In the genomic region with DNA sequence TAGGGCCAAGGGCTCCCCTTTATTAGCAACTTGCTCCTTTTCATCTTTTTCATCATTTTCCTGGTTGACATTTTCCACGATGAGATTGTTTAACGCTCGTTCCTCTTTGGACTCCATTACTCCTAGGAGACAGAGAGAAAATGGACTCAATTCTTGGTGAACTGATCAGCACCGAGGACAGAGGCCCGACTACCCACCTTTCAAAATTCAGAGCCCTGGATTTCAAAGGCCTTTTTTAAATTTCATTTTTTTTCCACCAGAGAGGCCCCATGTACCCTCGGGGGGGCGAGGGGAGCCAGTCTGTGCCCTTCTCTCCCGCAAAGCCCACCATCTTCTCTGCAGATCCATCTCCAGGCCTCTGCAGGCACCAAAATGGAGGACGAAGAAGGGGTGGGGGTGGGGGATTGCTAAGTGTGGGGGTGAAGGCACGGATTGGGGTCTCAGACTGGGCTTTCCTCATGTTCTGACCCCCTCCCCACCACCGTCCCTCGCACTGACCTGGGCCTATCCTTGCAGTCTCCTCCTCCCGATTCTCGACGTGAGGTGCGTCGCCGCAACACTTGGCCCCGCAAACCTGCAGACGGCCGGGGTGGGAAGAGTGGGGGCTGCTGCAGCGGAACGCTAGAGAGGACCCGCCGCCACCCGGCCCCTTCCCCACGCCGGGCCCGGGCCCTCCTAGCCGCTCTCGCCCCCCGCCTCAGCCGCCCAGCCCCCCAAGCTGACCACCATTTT, we compare ENCODE assay signal across 8 cellular contexts. TPM values are rescaled to one million over a fixed set of nuclear protein-coding genes. Genes with fewer than 3 reads are reported as not detected.
A peak's percentile ranks its signal among the peaks of the same experiment; 100 is the strongest.
DNase-seq lines count a peak whose midpoint lies in the region; ATAC-seq and TF ChIP-seq lines count a peak whose summit lies in the region.

No MANE protein-coding gene starts in this region.

- no peaks in the 10 kb centered on the region for H3K9me2 ChIP-seq in hepatocyte (replicated peaks; ENCODE audit: insufficient read depth)

- H3K36me3 ChIP-seq in hepatocyte (replicated peaks; ENCODE audit: insufficient read depth, low read depth) = no peaks in the 10 kb centered on the region
- H3K36me3 ChIP-seq in smooth muscle cell (ENCODE audit: low read depth) = no peaks in the 10 kb centered on the region

- CTCF ChIA-PET in WTC11 (lab: Charles Lee) = no interaction called here

- H3K4me1 Mint-ChIP-seq in WTC11 = peaks cover 4% of the 10 kb centered on the region; the same call in 1 of the 2 replicates

- peak overlapping the region; percentile 72 for H3K4me3 Mint-ChIP-seq in WTC11

- H3K9ac ChIP-seq in smooth muscle cell (ENCODE audit: low read depth) = peak overlapping the region; percentile 66

- H3K4me2 ChIP-seq in hepatocyte (peak overlapping the region; percentile 71), smooth muscle cell (peak overlapping the region; percentile 85)

- H2AFZ ChIP-seq in hepatocyte (peak overlapping the region; percentile 63), smooth muscle cell (ENCODE audit: low read depth) (peak overlapping the region; percentile 81)

- H4K20me1 ChIP-seq in hepatocyte (ENCODE audit: insufficient read depth, poor library complexity, severe bottlenecking) (no peaks in the 10 kb centered on the region), smooth muscle cell (ENCODE audit: low read depth) (no peaks in the 10 kb centered on the region)

- POLR2A ChIA-PET in WTC11 (lab: Charles Lee) = interaction anchor here (0.7 to 1.6 kb wide), 2 partner anchors 55 to 95 kb away, joined by 3 to 5 read pairs; partner anchors contain the start of gene TCEAL8

- peak; percentile 18 for ATAC-seq in WTC11
- no peak for ATAC-seq in HG03175 (IDR thresholded peaks at IDR 0.05; ENCODE audit: unreplicated experiment)

- 54% methylated on average over 23 of the region's 33 CpGs for WGBS in hepatocyte (ENCODE audit: low lambda C conversion rate, missing lambda C conversion rate)
- WGBS in smooth muscle cell (ENCODE audit: low lambda C conversion rate) = 59% methylated on average over 23 of the region's 33 CpGs

- H3K4me1 ChIP-seq in hepatocyte (ENCODE audit: insufficient read depth) (no peaks in the 10 kb centered on the region), smooth muscle cell (ENCODE audit: low read depth) (no peaks in the 10 kb centered on the region)

- no peaks in the 10 kb centered on the region for H3K9me3 Mint-ChIP-seq in WTC11

- no peak for TF ChIP-seq CTCF in WTC11 (IDR thresholded peaks at IDR 0.05)
- TF ChIP-seq CTCF in hepatocyte (IDR thresholded peaks at IDR 0.05; ENCODE audit: poor library complexity) = no peak
- TF ChIP-seq CTCF in smooth muscle cell (IDR thresholded peaks at IDR 0.05; ENCODE audit: borderline replicate concordance, insufficient read depth, poor library complexity, severe bottlenecking) = no peak

- H3F3A ChIP-seq in smooth muscle cell (ENCODE audit: low read depth) = no peaks in the 10 kb centered on the region

- H3K27ac ChIP-seq in hepatocyte (no peak overlapping the region), smooth muscle cell (ENCODE audit: low read depth) (no peak overlapping the region)

- H3K27me3 ChIP-seq in hepatocyte (no peaks in the 10 kb centered on the region), smooth muscle cell (ENCODE audit: low read depth) (no peaks in the 10 kb centered on the region)

- no peaks in the 10 kb centered on the region for H3K36me3 Mint-ChIP-seq in WTC11

- no peaks in the 10 kb centered on the region for H3K79me2 ChIP-seq in hepatocyte
- H3K79me2 ChIP-seq in smooth muscle cell (ENCODE audit: low read depth) = no peaks in the 10 kb centered on the region

- peaks cover 17% of the 10 kb centered on the region for H3K27me3 Mint-ChIP-seq in WTC11 (ENCODE audit: low read depth)

- DNase-seq in NCI-H146 (lab: John Stamatoyannopoulos, UW) = peak; percentile 19
- DNase-seq in NCI-H146 treated with DMSO at 0.1 percent for 48 hours (lab: John Stamatoyannopoulos, UW; ENCODE audit: unreplicated experiment) = no peak
- peak; percentile 10 for DNase-seq in WTC11 (ENCODE audit: low spot score)
- peak; percentile 3 for DNase-seq in hepatocyte (ENCODE audit: low spot score)
- no peak for DNase-seq in smooth muscle cell (lab: John Stamatoyannopoulos, UW; ENCODE audit: unreplicated experiment)
- DNase-seq in medulla oblongata (ENCODE audit: extremely low spot score) = no peak
- no peak for DNase-seq in T1000 (lab: John Stamatoyannopoulos, UW)

- no peaks in the 10 kb centered on the region for H3K9me3 ChIP-seq in hepatocyte (ENCODE audit: low read depth)
- no peaks in the 10 kb centered on the region for H3K9me3 ChIP-seq in smooth muscle cell (replicated peaks; ENCODE audit: low read depth)

- H3K4me3 ChIP-seq in hepatocyte = peak overlapping the region; percentile 58
- H3K4me3 ChIP-seq in smooth muscle cell = peak overlapping the region; percentile 62

- H3K27ac Mint-ChIP-seq in WTC11 = no peak overlapping the region

TF ChIP-seq in WTC11, 78 proteins besides CTCF, POLR2A, EP300 and RAD21 (continues in another document):
- TF ChIP-seq SMAD3 (CRISPR knock-in tag; IDR thresholded peaks at IDR 0.05; ENCODE audit: borderline replicate concordance) = no peak
- no peak for TF ChIP-seq ATF1 (CRISPR knock-in tag; IDR thresholded peaks at IDR 0.05)
- no peak for TF ChIP-seq STAT6 (CRISPR knock-in tag; conservative IDR thresholded peaks at IDR 0.05; ENCODE audit: low read depth)
- TF ChIP-seq MLX (CRISPR knock-in tag; IDR thresholded peaks at IDR 0.05) = no peak
- TF ChIP-seq, protein P1, sequence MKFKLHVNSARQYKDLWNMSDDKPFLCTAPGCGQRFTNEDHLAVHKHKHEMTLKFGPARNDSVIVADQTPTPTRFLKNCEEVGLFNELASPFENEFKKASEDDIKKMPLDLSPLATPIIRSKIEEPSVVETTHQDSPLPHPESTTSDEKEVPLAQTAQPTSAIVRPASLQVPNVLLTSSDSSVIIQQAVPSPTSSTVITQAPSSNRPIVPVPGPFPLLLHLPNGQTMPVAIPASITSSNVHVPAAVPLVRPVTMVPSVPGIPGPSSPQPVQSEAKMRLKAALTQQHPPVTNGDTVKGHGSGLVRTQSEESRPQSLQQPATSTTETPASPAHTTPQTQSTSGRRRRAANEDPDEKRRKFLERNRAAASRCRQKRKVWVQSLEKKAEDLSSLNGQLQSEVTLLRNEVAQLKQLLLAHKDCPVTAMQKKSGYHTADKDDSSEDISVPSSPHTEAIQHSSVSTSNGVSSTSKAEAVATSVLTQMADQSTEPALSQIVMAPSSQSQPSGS (CRISPR knock-in tag; IDR thresholded peaks at IDR 0.05; ENCODE audit: borderline replicate concordance, low read depth) = no peak
- TF ChIP-seq ZNF396 (CRISPR knock-in tag; IDR thresholded peaks at IDR 0.05; ENCODE audit: borderline replicate concordance) = no peak
- no peak for TF ChIP-seq ESRRA (CRISPR knock-in tag; IDR thresholded peaks at IDR 0.05; ENCODE audit: borderline replicate concordance)
- TF ChIP-seq NR2C2 (CRISPR knock-in tag; IDR thresholded peaks at IDR 0.05) = no peak
- TF ChIP-seq TEAD4 (CRISPR knock-in tag; IDR thresholded peaks at IDR 0.05) = no peak

RNA-seq across cellular contexts. Expression of gene BEX2, which starts 0.8 kb away (rescaled TPM):
- total RNA-seq in WTC11 (2021) = 30.6 to 34.1 TPM (median 32.8 TPM) in 3 replicates
- total RNA-seq in hepatocyte = 28.1 and 37.7 TPM in 2 replicates
- 39.1 and 45.4 TPM in 2 replicates for polyA plus RNA-seq in hepatocyte
- 4.7 and 6.6 TPM in 2 replicates for total RNA-seq in smooth muscle cell
- polyA plus RNA-seq in smooth muscle cell = 3.6 and 6.3 TPM in 2 replicates

RNA-seq across cellular contexts. Expression of gene TCEAL7, which starts 20.0 kb away (rescaled TPM):
- total RNA-seq in WTC11 (2021) (5.6 to 7.7 TPM (median 7.2 TPM) in 3 replicates), hepatocyte (14.7 and 16.0 TPM in 2 replicates), smooth muscle cell (19.7 and 32.1 TPM in 2 replicates)
- polyA plus RNA-seq in hepatocyte (6.6 and 6.9 TPM in 2 replicates), smooth muscle cell (13.8 and 21.4 TPM in 2 replicates)

RNA-seq across cellular contexts. Expression of gene TCEAL5, which starts 33.5 kb away (rescaled TPM):
- total RNA-seq in WTC11 (2021) (3.5 to 5.6 TPM (median 5.3 TPM) in 3 replicates), hepatocyte (not detected in 2 replicates), smooth muscle cell (not detected in 2 replicates)
- polyA plus RNA-seq in hepatocyte (0.17 TPM in 1 of 2 replicates, not detected in the other), smooth muscle cell (not detected in 2 replicates)

RNA-seq across cellular contexts. Expression of gene TCEAL9, which starts 46.3 kb away (rescaled TPM):
- total RNA-seq in WTC11 (2021) (30.4 to 35.0 TPM (median 30.7 TPM) in 3 replicates), hepatocyte (212 and 239 TPM in 2 replicates), smooth muscle cell (255 and 302 TPM in 2 replicates)
- polyA plus RNA-seq in hepatocyte (257 and 305 TPM in 2 replicates), smooth muscle cell (232 and 267 TPM in 2 replicates)

RNA-seq across cellular contexts. Expression of gene TCEAL8, which starts 55.1 kb away (rescaled TPM):
- total RNA-seq in WTC11 (2021) = 72.4 to 75.0 TPM (median 74.6 TPM) in 3 replicates
- 143 and 153 TPM in 2 replicates for total RNA-seq in hepatocyte
- polyA plus RNA-seq in hepatocyte = 123 and 127 TPM in 2 replicates
- 157 and 187 TPM in 2 replicates for total RNA-seq in smooth muscle cell
- polyA plus RNA-seq in smooth muscle cell = 113 and 140 TPM in 2 replicates

Comparison
In these comparisons a context has a peak if more than half of its experiments do, and no peak if none do; other contexts are left out.
1. DNase-seq: peak in NCI-H146 (single experiment), WTC11 (single experiment) and hepatocyte (single experiment); none in NCI-H146 treated with DMSO at 0.1 percent for 48 hours (single experiment), smooth muscle cell (single experiment), medulla oblongata (single experiment) and T1000 (single experiment).